ENCODE assay signal across 36 cellular contexts in genomic region chr12:4238577-4238976, GRCh38. TPM values are rescaled to one million over a fixed set of nuclear protein-coding genes. Genes with fewer than 3 reads are reported as not detected.
DNase-seq lines count a peak whose midpoint lies in the region; ATAC-seq and TF ChIP-seq lines count a peak whose summit lies in the region.
"Had no signal": no experiment of that assay in that cellular context is flagged by ENCODE, and none has a peak within 500 bp of the region (broad histone marks: within the 10 kb centered on the region; RNA-seq: fewer than 3 reads in every experiment).

No MANE protein-coding gene starts in this region.

- TF ChIP-seq POLR2A in prostate gland (IDR thresholded peaks at IDR 0.05) = no peak

- TF ChIP-seq CTCF in HEK293 (tag by site-specific recombination; IDR thresholded peaks at IDR 0.05) = no peak
- no peak for TF ChIP-seq CTCF in prostate gland (IDR thresholded peaks at IDR 0.05)

- peaks cover 14% of the 10 kb centered on the region for H3K36me3 Mint-ChIP-seq in activated naive CD4-positive, alpha-beta T cell treated with anti-CD3 and anti-CD28 coated beads, Interleukin-2, amount 50 U/mL, for 24 hours
- peaks cover 17% of the 10 kb centered on the region for H3K36me3 Mint-ChIP-seq in activated naive CD4-positive, alpha-beta T cell treated with anti-CD3 and anti-CD28 coated beads, Interleukin-2, amount 10 ng/mL, durations not matched to agents 7 days and 5 days
- peaks cover 10 to 30% of the 10 kb centered on the region in 2 donors for H3K36me3 Mint-ChIP-seq in naive B cell
- peaks cover 27% of the 10 kb centered on the region for H3K36me3 Mint-ChIP-seq in stimulated activated memory B cell treated with anti-CD40 and anti-IgM and Interleukin-4, amounts not matched to agents 10 μg/mL and 1 μg/mL and 100 μg/mL, for 72 hours

- H3K4me1 Mint-ChIP-seq in activated naive CD4-positive, alpha-beta T cell treated with anti-CD3 and anti-CD28 coated beads, Interleukin-2, amount 50 U/mL, for 24 hours = no peaks in the 10 kb centered on the region
- H3K4me1 Mint-ChIP-seq in activated naive CD4-positive, alpha-beta T cell treated with anti-CD3 and anti-CD28 coated beads, Interleukin-2, amount 10 ng/mL, durations not matched to agents 7 days and 5 days = peaks cover 20% of the 10 kb centered on the region
- peaks cover 0 to 8% (median 0%) of the 10 kb centered on the region in 3 donors for H3K4me1 Mint-ChIP-seq in naive B cell
- H3K4me1 Mint-ChIP-seq in stimulated activated memory B cell treated with anti-CD40 and anti-IgM and Interleukin-4, amounts not matched to agents 10 μg/mL and 1 μg/mL and 100 μg/mL, for 72 hours = peaks cover 14% of the 10 kb centered on the region
- H3K4me1 Mint-ChIP-seq: B cell; CD4-positive, alpha-beta memory T cell; CD8-positive, alpha-beta memory T cell had no signal

- peak overlapping the region; percentile 3 for H3K27ac Mint-ChIP-seq in activated naive CD4-positive, alpha-beta T cell treated with anti-CD3 and anti-CD28 coated beads, Interleukin-2, amount 50 U/mL, for 24 hours
- no peak overlapping the region for H3K27ac Mint-ChIP-seq in activated naive CD4-positive, alpha-beta T cell treated with anti-CD3 and anti-CD28 coated beads, Interleukin-2, amount 10 ng/mL, durations not matched to agents 7 days and 5 days
- peak overlapping the region in 2 of 6 donors; percentile 23 to 27 for H3K27ac Mint-ChIP-seq in naive B cell
- peak overlapping the region; percentile 31 for H3K27ac Mint-ChIP-seq in stimulated activated memory B cell treated with anti-CD40 and anti-IgM and Interleukin-4, amounts not matched to agents 10 μg/mL and 1 μg/mL and 100 μg/mL, for 72 hours
- H3K27ac Mint-ChIP-seq: B cell; CD14-positive monocyte; CD4-positive, alpha-beta memory T cell; CD4-positive, alpha-beta T cell; CD4-positive, CD25-positive, alpha-beta regulatory T cell; CD8-positive, alpha-beta memory T cell; CD8-positive, alpha-beta T cell had no signal

- CTCF ChIA-PET in activated naive CD4-positive, alpha-beta T cell treated with anti-CD3 and anti-CD28 coated beads, Interleukin-2, amount 10 ng/mL, durations not matched to agents 7 days and 5 days (lab: Charles Lee) = interaction anchor here (1.1 kb wide), 1 partner anchor 30 kb away, joined by 3 read pairs; no protein-coding TSS in a partner anchor
- CTCF ChIA-PET in HEK293 (lab: Yijun Ruan, JAX) = interaction anchor here (0.9 kb wide), 1 partner anchor 10 kb away, joined by 3 read pairs; no protein-coding TSS in a partner anchor

- no peak overlapping the region for H3K4me3 Mint-ChIP-seq in activated naive CD4-positive, alpha-beta T cell treated with anti-CD3 and anti-CD28 coated beads, Interleukin-2, amount 50 U/mL, for 24 hours
- H3K4me3 Mint-ChIP-seq in activated naive CD4-positive, alpha-beta T cell treated with anti-CD3 and anti-CD28 coated beads, Interleukin-2, amount 10 ng/mL, durations not matched to agents 7 days and 5 days = no peak overlapping the region
- no peak overlapping the region for H3K4me3 Mint-ChIP-seq in naive B cell
- H3K4me3 Mint-ChIP-seq in stimulated activated memory B cell treated with anti-CD40 and anti-IgM and Interleukin-4, amounts not matched to agents 10 μg/mL and 1 μg/mL and 100 μg/mL, for 72 hours = no peak overlapping the region
- H3K4me3 Mint-ChIP-seq: B cell; CD14-positive monocyte; CD4-positive, alpha-beta memory T cell; CD4-positive, alpha-beta T cell; CD4-positive, CD25-positive, alpha-beta regulatory T cell; CD8-positive, alpha-beta memory T cell; CD8-positive, alpha-beta T cell had no signal

- H3K9me3 ChIP-seq in HEK293 (ENCODE audit: control insufficient read depth, insufficient read depth, low read depth, low read length) (no peaks in the 10 kb centered on the region), prostate gland (no peaks in the 10 kb centered on the region)
- H3K9me3 ChIP-seq: A549, BE2C had no signal

- ATAC-seq in naive B cell (ENCODE audit: low read depth in 2 of 2) = peak; percentile 56 to 68
- ATAC-seq in stimulated activated memory B cell treated with anti-CD40 and anti-IgM and Interleukin-4, amounts not matched to agents 10 μg/mL and 1 μg/mL and 100 μg/mL, for 72 hours = no peak
- ATAC-seq: A549; CD8-positive, alpha-beta T cell had no signal

- H3K4me3 ChIP-seq in HEK293 (ENCODE audit: low read depth, low read length) (no peak overlapping the region), prostate gland (no peak overlapping the region)
- H3K4me3 ChIP-seq: A549; BLaER1; BLaER1 treated with 17β-estradiol and CSF1 and Interleukin-3, amounts not matched to agents 10 nM and 100 nM had no signal

- H3K36me3 ChIP-seq in HEK293 (ENCODE audit: control insufficient read depth in 2 of 2, insufficient read depth in 1 of 2, low read length in 2 of 2) (no peaks in the 10 kb centered on the region), prostate gland (no peaks in the 10 kb centered on the region)
- H3K36me3 ChIP-seq: BE2C; BLaER1; BLaER1 treated with 17β-estradiol and CSF1 and Interleukin-3, amounts not matched to agents 10 nM and 100 nM had no signal

- 88% methylated on average over 2 of the region's 2 CpGs for WGBS in prostate gland

- H3K4me1 ChIP-seq in HEK293 (ENCODE audit: control insufficient read depth, insufficient read depth, low read length) = no peaks in the 10 kb centered on the region
- H3K4me1 ChIP-seq in prostate gland (replicated peaks) = no peaks in the 10 kb centered on the region
- H3K4me1 ChIP-seq: A549, BE2C, Caco-2 had no signal

- no peak for DNase-seq in activated naive CD4-positive, alpha-beta T cell treated with anti-CD3 and anti-CD28 coated beads, Interleukin-2, amount 10 ng/mL, durations not matched to agents 7 days and 5 days
- DNase-seq in naive B cell (no peak), prostate gland (ENCODE audit: low spot score) (no peak), HuH-7 (ENCODE audit: low spot score) (no peak), NCI-H2227 (lab: John Stamatoyannopoulos, UW; ENCODE audit: unreplicated experiment) (no peak)
- DNase-seq: 8988T; ACHN; AML-193; BE2C; C1 segment of cervical spinal cord; Caco-2; Calu3; CD4-positive, alpha-beta memory T cell; CD4-positive, alpha-beta T cell; CD4-positive, CD25-positive, alpha-beta regulatory T cell; CD8-positive, alpha-beta memory T cell; CD8-positive, alpha-beta T cell; COR-L47; DMS 273 treated with DMSO at 0.1 percent for 48 hours; DMS153; DMS53; DMS79; DMS79 treated with DMSO at 0.1 percent for 48 hours; DND-41; EL had no signal

- POLR2A ChIA-PET in HEK293 (lab: Yijun Ruan, JAX) = interaction anchor here (0.7 kb wide), 1 partner anchor 73 kb away, joined by 6 read pairs; no protein-coding TSS in a partner anchor

- intact Hi-C loops in prostate gland (cut with DNase I) = no loop called here

- H3K27me3 Mint-ChIP-seq in activated naive CD4-positive, alpha-beta T cell treated with anti-CD3 and anti-CD28 coated beads, Interleukin-2, amount 50 U/mL, for 24 hours = no peaks in the 10 kb centered on the region
- peaks cover 36% of the 10 kb centered on the region for H3K27me3 Mint-ChIP-seq in activated naive CD4-positive, alpha-beta T cell treated with anti-CD3 and anti-CD28 coated beads, Interleukin-2, amount 10 ng/mL, durations not matched to agents 7 days and 5 days
- peaks cover 5 to 18% (median 6%) of the 10 kb centered on the region in 3 donors for H3K27me3 Mint-ChIP-seq in naive B cell
- peaks cover 5% of the 10 kb centered on the region for H3K27me3 Mint-ChIP-seq in stimulated activated memory B cell treated with anti-CD40 and anti-IgM and Interleukin-4, amounts not matched to agents 10 μg/mL and 1 μg/mL and 100 μg/mL, for 72 hours

- H3K27me3 ChIP-seq in prostate gland (replicated peaks; ENCODE audit: insufficient read depth) = no peaks in the 10 kb centered on the region
- H3K27me3 ChIP-seq: BLaER1 had no signal

- H3K27ac ChIP-seq in HEK293 (ENCODE audit: extremely low read depth, low read depth, low read length) (no peak overlapping the region), prostate gland (no peak overlapping the region)
- H3K27ac ChIP-seq: 22Rv1; A549; BLaER1; BLaER1 treated with 17β-estradiol and CSF1 and Interleukin-3, amounts not matched to agents 10 nM and 100 nM; C4-2B had no signal

- H3K9me3 Mint-ChIP-seq in activated naive CD4-positive, alpha-beta T cell treated with anti-CD3 and anti-CD28 coated beads, Interleukin-2, amount 50 U/mL, for 24 hours = peaks cover 32% of the 10 kb centered on the region
- peaks cover 29% of the 10 kb centered on the region for H3K9me3 Mint-ChIP-seq in activated naive CD4-positive, alpha-beta T cell treated with anti-CD3 and anti-CD28 coated beads, Interleukin-2, amount 10 ng/mL, durations not matched to agents 7 days and 5 days
- H3K9me3 Mint-ChIP-seq in naive B cell = peaks cover 10 to 58% (median 39%) of the 10 kb centered on the region in 7 donors
- peaks cover 17% of the 10 kb centered on the region for H3K9me3 Mint-ChIP-seq in stimulated activated memory B cell treated with anti-CD40 and anti-IgM and Interleukin-4, amounts not matched to agents 10 μg/mL and 1 μg/mL and 100 μg/mL, for 72 hours

TF ChIP-seq in HEK293, 187 proteins besides CTCF, POLR2A, EP300 and RAD21:
- TF ChIP-seq SETDB1 (IDR thresholded peaks at IDR 0.05; ENCODE audit: insufficient read length, low read length) (peak; percentile 58), ZNF529 (tag by site-specific recombination; IDR thresholded peaks at IDR 0.05; ENCODE audit: insufficient replicate concordance) (no peak)

RNA-seq across cellular contexts. Expression of gene CCND2, which starts 35.0 kb away (rescaled TPM):
- polyA plus RNA-seq in naive B cell (ENCODE audit: low read depth in 6 of 6) = 10 to 100 TPM in 2 of 6 donors, 1 to 10 TPM in 4; 5.6 to 16.7 (median 8.3) TPM
- total RNA-seq in prostate gland = 10 to 100 TPM; 31.6 to 46.1 TPM
- total RNA-seq: A172 had no signal
